Comparison of ENCODE assay signal across 13 cellular contexts in genomic region chr17:72603346-72604242, GRCh38.
DNase-seq lines count a peak whose midpoint lies in the region; ATAC-seq, FAIRE-seq and TF ChIP-seq lines count a peak whose summit lies in the region.
"Had no signal": no experiment of that assay in that cellular context is flagged by ENCODE, and none has a peak within 500 bp of the region (broad histone marks: within the 10 kb centered on the region; RNA-seq: fewer than 3 reads in every experiment).

No MANE protein-coding gene starts in this region.

- H3K9ac ChIP-seq in KMS-11, result peak overlapping the region; percentile 10; the same call in 1 of the 2 replicates

- DNase-seq in body of pancreas, result no peak
- DNase-seq in pancreas, result no peak
- DNase-seq in stimulated activated effector memory CD8-positive, alpha-beta T cell treated with anti-CD3 and anti-CD28 coated beads, Interleukin-12 subunit alpha, Interleukin-12 subunit beta, amount 100 ng/mL, for 72 hours (ENCODE audit: low spot score in 2 of 2), result no peak
- DNase-seq in putamen (ENCODE audit: low spot score), result no peak
- no peak for DNase-seq in CD1c-positive myeloid dendritic cell (ENCODE audit: extremely low spot score)
- DNase-seq: activated CD8-positive, alpha-beta memory T cell treated with anti-CD3 and anti-CD28 coated beads, Interleukin-2, amount 50 U/mL, for 4 hours; glutamatergic neuron; NCI-H2171 treated with DMSO at 0.1 percent for 48 hours; stimulated activated naive CD8-positive, alpha-beta T cell treated with anti-CD3 and anti-CD28 coated beads, Interleukin-15, Interleukin-2, amounts not matched to agents 100 U/mL and 50 U/mL, for 24 hours; T-cell had no signal

- peaks cover 9% of the 10 kb centered on the region for H3K9me3 Mint-ChIP-seq in stimulated activated effector memory CD8-positive, alpha-beta T cell treated with anti-CD3 and anti-CD28 coated beads, Interleukin-12 subunit alpha, Interleukin-12 subunit beta, amount 100 ng/mL, for 72 hours

- no peaks in the 10 kb centered on the region for H3K4me1 Mint-ChIP-seq in stimulated activated effector memory CD8-positive, alpha-beta T cell treated with anti-CD3 and anti-CD28 coated beads, Interleukin-12 subunit alpha, Interleukin-12 subunit beta, amount 100 ng/mL, for 72 hours
- H3K4me1 Mint-ChIP-seq: central memory CD8-positive, alpha-beta T cell; T-cell had no signal

- H3K79me2 ChIP-seq in KMS-11 (ENCODE audit: insufficient read depth, low read depth), result 0 out of 2 replicates have a peak, but pooled peaks cover 4% of the 10 kb centered on the region

- H3K4me2 ChIP-seq in KMS-11, result peak overlapping the region; percentile 52

- no peaks in the 10 kb centered on the region for H3K36me3 Mint-ChIP-seq in stimulated activated effector memory CD8-positive, alpha-beta T cell treated with anti-CD3 and anti-CD28 coated beads, Interleukin-12 subunit alpha, Interleukin-12 subunit beta, amount 100 ng/mL, for 72 hours

- H4K20me1 ChIP-seq in KMS-11 (ENCODE audit: insufficient read depth), result no peaks in the 10 kb centered on the region

- no peak for TF ChIP-seq CTCF in KMS-11 (conservative IDR thresholded peaks at IDR 0.05; ENCODE audit: low read depth, low read length)
- no peak for TF ChIP-seq CTCF in body of pancreas (IDR thresholded peaks at IDR 0.05)
- TF ChIP-seq CTCF in pancreas (IDR thresholded peaks at IDR 0.05), result no peak

- H3K9me3 ChIP-seq in body of pancreas (peaks cover 0 to 8% (median 0%) of the 10 kb centered on the region in 3 donors), pancreas (no peaks in the 10 kb centered on the region)

- no peak for FAIRE-seq in pancreas (lab: Jason Lieb, UNC)

- peak overlapping the region; percentile 23; the same call in 1 of the 2 replicates for H2AFZ ChIP-seq in KMS-11 (ENCODE audit: low read depth)

- TF ChIP-seq POLR2A in body of pancreas (IDR thresholded peaks at IDR 0.05), result no peak

- no peak overlapping the region for H3K4me3 Mint-ChIP-seq in stimulated activated effector memory CD8-positive, alpha-beta T cell treated with anti-CD3 and anti-CD28 coated beads, Interleukin-12 subunit alpha, Interleukin-12 subunit beta, amount 100 ng/mL, for 72 hours
- H3K4me3 Mint-ChIP-seq: central memory CD8-positive, alpha-beta T cell; T-cell had no signal

- H3K36me3 ChIP-seq in KMS-11 (ENCODE audit: insufficient read depth) (no peaks in the 10 kb centered on the region), body of pancreas (replicated peaks in 1 of 2; ENCODE audit: insufficient read depth in 1 of 2, low read depth in 2 of 2) (no peaks in the 10 kb centered on the region), pancreas (no peaks in the 10 kb centered on the region)

- H3K27ac ChIP-seq in KMS-11, result peak overlapping the region; percentile 56
- peak overlapping the region; percentile 34 to 74 (median 52) for H3K27ac ChIP-seq in body of pancreas
- peak overlapping the region; percentile 36 to 73 (median 40) for H3K27ac ChIP-seq in pancreas

- intact Hi-C loops in body of pancreas (cut with DNase I) (no loop called here), pancreas (cut with DNase I) (no loop called here)

- no peaks in the 10 kb centered on the region for H3K27me3 ChIP-seq in KMS-11 (ENCODE audit: insufficient read depth, low read depth)
- no peaks in the 10 kb centered on the region for H3K27me3 ChIP-seq in body of pancreas
- H3K27me3 ChIP-seq in pancreas, result no peaks in the 10 kb centered on the region

- H3K27ac Mint-ChIP-seq in stimulated activated effector memory CD8-positive, alpha-beta T cell treated with anti-CD3 and anti-CD28 coated beads, Interleukin-12 subunit alpha, Interleukin-12 subunit beta, amount 100 ng/mL, for 72 hours, result no peak overlapping the region
- H3K27ac Mint-ChIP-seq: T-cell had no signal

- ATAC-seq in GM18868 (IDR thresholded peaks at IDR 0.05; ENCODE audit: unreplicated experiment) (peak; percentile 22), body of pancreas (peak; percentile 25), pancreas (peak in 1 of 4 donors; percentile 22)
- ATAC-seq in stimulated activated effector memory CD8-positive, alpha-beta T cell treated with anti-CD3 and anti-CD28 coated beads, Interleukin-12 subunit alpha, Interleukin-12 subunit beta, amount 100 ng/mL, for 72 hours, result no peak
- ATAC-seq: stimulated activated naive CD8-positive, alpha-beta T cell treated with anti-CD3 and anti-CD28 coated beads, Interleukin-15, Interleukin-2, amounts not matched to agents 100 U/mL and 50 U/mL, for 24 hours; T-cell had no signal

- 79 to 83% methylated on average over 7 to 8 of the region's 8 CpGs for WGBS in body of pancreas, 2 donors
- WGBS in pancreas, 2 donors, result 85% methylated on average over 8 of the region's 8 CpGs

- H3K4me3 ChIP-seq in KMS-11 (IDR thresholded peaks at IDR 0.05; ENCODE audit: insufficient read depth, low read depth, low read length) (no peak overlapping the region), body of pancreas (no peak overlapping the region), pancreas (no peak overlapping the region)

- H3K4me1 ChIP-seq in KMS-11 (ENCODE audit: low read depth, poor library complexity, severe bottlenecking) (peaks cover 65% of the 10 kb centered on the region), body of pancreas (peaks cover 8% of the 10 kb centered on the region), pancreas (peaks cover 0 to 3% (median 0%) of the 10 kb centered on the region in 3 donors)
